Comparison of ENCODE assay signal across 12 cellular contexts in the genomic region with DNA sequence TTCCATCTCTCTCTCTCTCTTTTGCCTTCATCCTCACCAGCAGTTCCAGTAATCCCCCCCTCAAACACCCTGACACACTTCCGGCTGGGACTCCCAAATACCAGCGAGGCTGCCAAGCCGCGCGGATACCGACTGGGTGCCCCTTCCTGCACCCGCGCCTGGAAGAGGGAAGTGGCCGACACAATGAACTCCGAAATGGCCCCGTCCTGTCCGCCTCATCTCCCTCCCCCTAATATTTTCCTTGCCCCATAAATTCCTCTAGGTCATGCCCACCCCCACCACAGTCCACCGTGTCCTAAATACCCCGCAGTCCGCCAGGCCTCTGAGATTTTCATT. TPM values are rescaled to one million over a fixed set of nuclear protein-coding genes. Genes with fewer than 3 reads are reported as not detected.
A peak's percentile ranks its signal among the peaks of the same experiment; 100 is the strongest.
DNase-seq lines count a peak whose midpoint lies in the region; ATAC-seq and TF ChIP-seq lines count a peak whose summit lies in the region.
"Had no signal": no experiment of that assay in that cellular context is flagged by ENCODE, and none has a peak within 500 bp of the region (broad histone marks: within the 10 kb centered on the region; RNA-seq: fewer than 3 reads in every experiment).

No MANE protein-coding gene starts in this region.

- peaks cover 100% of the 10 kb centered on the region for H3K79me2 ChIP-seq in GM23248 (ENCODE audit: insufficient read depth)

- in situ Hi-C loops in GM23248 (cut with MboI): loop anchor here (10.0 kb wide), 1 partner anchor 972 kb away; no protein-coding TSS in a partner anchor

- H3F3A ChIP-seq in GM23248 (ENCODE audit: insufficient read depth): peaks cover 19% of the 10 kb centered on the region

- H2AFZ ChIP-seq in GM23248: peak overlapping the region; percentile 44; the same call in 1 of the 2 replicates

- peak overlapping the region; percentile 98 for H3K9ac ChIP-seq in GM23248
- H3K9ac ChIP-seq: KMS-11 had no signal

- H3K4me1 Mint-ChIP-seq in activated naive CD8-positive, alpha-beta T cell (ENCODE audit: low read depth): peaks cover 36% of the 10 kb centered on the region
- H3K4me1 Mint-ChIP-seq in naive thymus-derived CD4-positive, alpha-beta T cell: peaks cover 21 to 68% (median 33%) of the 10 kb centered on the region in 7 donors

- H3K36me3 ChIP-seq in GM23248 (ENCODE audit: low read depth) (peaks cover 14% of the 10 kb centered on the region; the same call in 1 of the 2 replicates), BE2C (no peaks in the 10 kb centered on the region)
- no peaks in the 10 kb centered on the region for H3K36me3 ChIP-seq in naive thymus-derived CD4-positive, alpha-beta T cell (ENCODE audit: control insufficient read depth in 2 of 3, insufficient read depth in 3 of 3, low read length in 3 of 3)
- H3K36me3 ChIP-seq: ascending aorta had no signal

- POLR2A ChIA-PET in naive thymus-derived CD4-positive, alpha-beta T cell (lab: Charles Lee): interaction anchor here (1.7 kb wide), 1 partner anchor 16 kb away, joined by 7 read pairs; no protein-coding TSS in a partner anchor

- H3K9me2 ChIP-seq in GM23248 (ENCODE audit: insufficient read depth): no peaks in the 10 kb centered on the region

- H3K27ac Mint-ChIP-seq in activated naive CD8-positive, alpha-beta T cell: no peak overlapping the region
- peak overlapping the region in 8 of 9 donors; percentile 36 to 88 (median 74) for H3K27ac Mint-ChIP-seq in naive thymus-derived CD4-positive, alpha-beta T cell

- no peaks in the 10 kb centered on the region for H3K9me3 ChIP-seq in GM23248 (ENCODE audit: low read depth)
- no peaks in the 10 kb centered on the region for H3K9me3 ChIP-seq in naive thymus-derived CD4-positive, alpha-beta T cell (ENCODE audit: control insufficient read depth in 2 of 3, low read length in 3 of 3)
- H3K9me3 ChIP-seq in BE2C: no peaks in the 10 kb centered on the region
- H3K9me3 ChIP-seq: ascending aorta had no signal

- CTCF ChIA-PET in naive thymus-derived CD4-positive, alpha-beta T cell (lab: Charles Lee): no interaction called here

- H3K4me3 ChIP-seq in GM23248: peak overlapping the region; percentile 83
- no peak overlapping the region for H3K4me3 ChIP-seq in naive thymus-derived CD4-positive, alpha-beta T cell (ENCODE audit: low read length)
- H3K4me3 ChIP-seq in BE2C (ENCODE audit: low read depth, low read length): no peak overlapping the region

- H3K27me3 ChIP-seq in GM23248 (replicated peaks; ENCODE audit: insufficient read depth) (no peaks in the 10 kb centered on the region), BE2C (peaks cover 100% of the 10 kb centered on the region)
- H3K27me3 ChIP-seq in naive thymus-derived CD4-positive, alpha-beta T cell (ENCODE audit: control insufficient read depth in 2 of 2, insufficient read depth in 2 of 2, low read length in 2 of 2): peaks cover 43 to 85% of the 10 kb centered on the region in 2 donors

- H3K36me3 Mint-ChIP-seq in activated naive CD8-positive, alpha-beta T cell: no peaks in the 10 kb centered on the region
- peaks cover 0 to 5% (median 5%) of the 10 kb centered on the region in 5 donors for H3K36me3 Mint-ChIP-seq in naive thymus-derived CD4-positive, alpha-beta T cell

- H3K4me1 ChIP-seq in GM23248 (ENCODE audit: insufficient read depth) (peaks cover 7% of the 10 kb centered on the region), BE2C (no peaks in the 10 kb centered on the region)
- H3K4me1 ChIP-seq in naive thymus-derived CD4-positive, alpha-beta T cell (ENCODE audit: control insufficient read depth in 2 of 2, insufficient read depth in 2 of 2, low read length in 2 of 2): peaks cover 19 to 43% of the 10 kb centered on the region in 2 donors

- H3K4me2 ChIP-seq in GM23248 (ENCODE audit: unreplicated experiment): peak overlapping the region; percentile 100
- H3K4me2 ChIP-seq: KMS-11 had no signal

- peaks cover 59% of the 10 kb centered on the region for H3K27me3 Mint-ChIP-seq in activated naive CD8-positive, alpha-beta T cell
- H3K27me3 Mint-ChIP-seq in naive thymus-derived CD4-positive, alpha-beta T cell: peaks cover 75 to 87% (median 80%) of the 10 kb centered on the region in 5 donors

- H3K27ac ChIP-seq in GM23248 (peak overlapping the region; percentile 99), substantia nigra (ENCODE audit: low read depth, low read length, poor library complexity, severe bottlenecking) (no peak overlapping the region)
- no peak overlapping the region for H3K27ac ChIP-seq in naive thymus-derived CD4-positive, alpha-beta T cell (ENCODE audit: low read depth, low read length)
- H3K27ac ChIP-seq: ascending aorta, KMS-11 had no signal

- WGBS in GM23248 (ENCODE audit: low coverage in 1 of 2, low lambda C conversion rate in 2 of 2, missing lambda C conversion rate in 2 of 2), 2 experiments: 0 to 1% methylated on average over 15 of the region's 15 CpGs

- ATAC-seq in naive thymus-derived CD4-positive, alpha-beta T cell: no peak
- ATAC-seq in HG03025 (IDR thresholded peaks at IDR 0.05; ENCODE audit: low FRiP score, unreplicated experiment): no peak

- intact Hi-C loops in naive thymus-derived CD4-positive, alpha-beta T cell (cut with micrococcal nuclease): loop anchor here in 1 of 2 donors (2.0 kb wide), 1 partner anchor 18 kb away; a partner anchor contains a TSS

- H4K20me1 ChIP-seq in GM23248 (ENCODE audit: insufficient read depth): no peaks in the 10 kb centered on the region

- peak; percentile 27 for DNase-seq in AG20443 (ENCODE audit: low spot score)
- DNase-seq in GM23248: peak; percentile 73
- no peak for DNase-seq in naive thymus-derived CD4-positive, alpha-beta T cell
- no peak for DNase-seq in substantia nigra (lab: John Stamatoyannopoulos, UW)
- no peak for DNase-seq in mesenteric fat pad (ENCODE audit: low spot score)
- no peak for DNase-seq in BE2C
- DNase-seq: stimulated activated CD4-positive, alpha-beta T cell treated with anti-CD3 and anti-CD28 coated beads, Interleukin-2, amount 100 ng/mL, for 24 hours had no signal

- H3K9me3 Mint-ChIP-seq in activated naive CD8-positive, alpha-beta T cell (ENCODE audit: low read depth): no peaks in the 10 kb centered on the region
- peaks cover 0 to 28% (median 0%) of the 10 kb centered on the region in 11 donors for H3K9me3 Mint-ChIP-seq in naive thymus-derived CD4-positive, alpha-beta T cell

- TF ChIP-seq CTCF in BE2C (IDR thresholded peaks at IDR 0.05; ENCODE audit: low read depth, low read length): no peak

- peak overlapping the region; percentile 47 for H3K4me3 Mint-ChIP-seq in activated naive CD8-positive, alpha-beta T cell
- peak overlapping the region in 7 of 10 donors; percentile 9 to 75 (median 59) for H3K4me3 Mint-ChIP-seq in naive thymus-derived CD4-positive, alpha-beta T cell

RNA-seq across cellular contexts. Expression of a gene that starts 1.8 kb away (rescaled TPM):
- 32.1 and 43.7 TPM in 2 replicates for total RNA-seq in GM23248 (2014; rRNA removed; shearing (Covaris generic))
- 26.9 and 28.3 TPM in 2 replicates for polyA plus RNA-seq in GM23248 (2016; fragmentation: Nextera tagmentation; extraction: Ambion mirVana)
- 1 to 10 TPM in 1 of 5 experiments, under 1 TPM in 1, not detected in 3; 0.70 to 1.7 TPM for total RNA-seq in naive thymus-derived CD4-positive, alpha-beta T cell
- polyA plus RNA-seq in naive thymus-derived CD4-positive, alpha-beta T cell: not detected
- total RNA-seq in mesenteric fat pad: 10.4 TPM
- not detected for polyA plus RNA-seq in BE2C (2012; ENCODE audit: insufficient read depth, insufficient read length, low read depth)
- total RNA-seq: ascending aorta, SK-MEL-5 had no signal

RNA-seq across cellular contexts. Expression of a gene that starts 7.0 kb away (rescaled TPM):
- 27.4 and 29.3 TPM in 2 replicates for total RNA-seq in GM23248 (2014; rRNA removed; shearing (Covaris generic))
- 27.1 and 28.0 TPM in 2 replicates for polyA plus RNA-seq in GM23248 (2016; fragmentation: Nextera tagmentation; extraction: Ambion mirVana)
- under 1 TPM in 1 of 5 experiments, not detected in 4; 0.66 TPM for total RNA-seq in naive thymus-derived CD4-positive, alpha-beta T cell
- polyA plus RNA-seq in naive thymus-derived CD4-positive, alpha-beta T cell: not detected
- total RNA-seq in mesenteric fat pad: 19.7 TPM
- not detected for polyA plus RNA-seq in BE2C (2012; ENCODE audit: insufficient read depth, insufficient read length, low read depth)
- total RNA-seq: ascending aorta, SK-MEL-5 had no signal

RNA-seq across cellular contexts. Expression of a gene that starts 10.7 kb away (rescaled TPM):
- 3.4 and 6.6 TPM in 2 replicates for total RNA-seq in GM23248 (2014; rRNA removed; shearing (Covaris generic))
- 14.3 and 15.8 TPM in 2 replicates for polyA plus RNA-seq in GM23248 (2016; fragmentation: Nextera tagmentation; extraction: Ambion mirVana)
- not detected for total RNA-seq in naive thymus-derived CD4-positive, alpha-beta T cell
- not detected for polyA plus RNA-seq in naive thymus-derived CD4-positive, alpha-beta T cell
- 7.5 TPM for total RNA-seq in mesenteric fat pad
- not detected for polyA plus RNA-seq in BE2C (2012; ENCODE audit: insufficient read depth, insufficient read length, low read depth)
- total RNA-seq: SK-MEL-5 had no signal

RNA-seq across cellular contexts. Expression of a gene that starts 14.8 kb away (rescaled TPM):
- 0.63 and 2.1 TPM in 2 replicates for total RNA-seq in GM23248 (2014; rRNA removed; shearing (Covaris generic))
- 1.2 and 1.9 TPM in 2 replicates for polyA plus RNA-seq in GM23248 (2016; fragmentation: Nextera tagmentation; extraction: Ambion mirVana)
- under 1 TPM in 1 of 5 experiments, not detected in 4; 0.12 TPM for total RNA-seq in naive thymus-derived CD4-positive, alpha-beta T cell
- not detected for polyA plus RNA-seq in naive thymus-derived CD4-positive, alpha-beta T cell
- 5.8 TPM for total RNA-seq in mesenteric fat pad
- not detected for polyA plus RNA-seq in BE2C (2012; ENCODE audit: insufficient read depth, insufficient read length, low read depth)

RNA-seq across cellular contexts. Expression of a gene that starts 17.9 kb away (rescaled TPM):
- 8.3 and 10.5 TPM in 2 replicates for total RNA-seq in GM23248 (2014; rRNA removed; shearing (Covaris generic))
- 8.0 and 8.4 TPM in 2 replicates for polyA plus RNA-seq in GM23248 (2016; fragmentation: Nextera tagmentation; extraction: Ambion mirVana)
- total RNA-seq in naive thymus-derived CD4-positive, alpha-beta T cell: not detected
- polyA plus RNA-seq in naive thymus-derived CD4-positive, alpha-beta T cell: not detected
- total RNA-seq in mesenteric fat pad: 6.1 TPM
- polyA plus RNA-seq in BE2C (2012; ENCODE audit: insufficient read depth, insufficient read length, low read depth): not detected
- total RNA-seq: ascending aorta had no signal

Comparison
In these comparisons a context has a peak if more than half of its experiments do, and no peak if none do; other contexts are left out.
1. DNase-seq: peak in AG20443 (single experiment) and GM23248 (single experiment); none in naive thymus-derived CD4-positive, alpha-beta T cell (0 of 9), substantia nigra (0 of 49), mesenteric fat pad (single experiment) and BE2C (single experiment).
2. RNA of a gene that starts 7.0 kb away (total RNA-seq): 27.4 to 29.3 TPM in GM23248 and 19.7 TPM in mesenteric fat pad (single experiment); 0.66 TPM in naive thymus-derived CD4-positive, alpha-beta T cell; every median in the first group is over 10 times any median in the second.